In the genomic region with DNA sequence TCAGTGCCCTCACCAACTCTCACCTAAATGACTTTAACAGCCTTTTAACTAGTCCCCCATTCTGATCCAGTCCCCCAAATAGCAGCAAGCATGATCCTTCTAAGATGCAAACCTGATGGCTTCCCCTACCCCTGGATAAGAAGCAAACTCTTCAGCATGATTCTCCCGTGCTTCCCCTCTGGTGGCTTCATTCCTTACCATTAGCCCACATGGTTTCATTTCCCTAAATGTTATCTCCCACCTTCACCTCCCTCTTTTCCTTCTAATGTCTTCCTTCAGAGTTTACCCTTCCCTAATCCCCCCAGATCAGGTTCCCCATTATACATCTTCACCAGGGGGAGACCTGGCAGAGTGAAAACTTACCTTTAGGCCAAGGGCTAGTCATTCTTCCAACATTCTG, we compare ENCODE assay signal across 32 cellular contexts. TPM values are rescaled to one million over a fixed set of nuclear protein-coding genes. Genes with fewer than 3 reads are reported as not detected.
DNase-seq lines count a peak whose midpoint lies in the region; ATAC-seq, FAIRE-seq and TF ChIP-seq lines count a peak whose summit lies in the region.
"Had no signal": no experiment of that assay in that cellular context is flagged by ENCODE, and none has a peak within 500 bp of the region (broad histone marks: within the 10 kb centered on the region; RNA-seq: fewer than 3 reads in every experiment).

No MANE protein-coding gene starts in this region.

- no peak overlapping the region for H2AK5ac ChIP-seq in H1 (ENCODE audit: low read depth, low read length)

- TF ChIP-seq POLR2A in H1 (IDR thresholded peaks at IDR 0.05; ENCODE audit: control extremely low read depth in 1 of 2, low read depth in 2 of 2, low read length in 2 of 2), result no peak

- no peak overlapping the region for H3K4me3 Mint-ChIP-seq in stimulated activated memory B cell treated with anti-CD40 and anti-IgM and Interleukin-4, amounts not matched to agents 10 μg/mL and 1 μg/mL and 100 μg/mL, for 72 hours
- H3K4me3 Mint-ChIP-seq in T-cell, result no peak overlapping the region
- H3K4me3 Mint-ChIP-seq: H9 had no signal

- no peak overlapping the region for H4K5ac ChIP-seq in H1 (ENCODE audit: insufficient read length, low read depth, low read length)

- no peak overlapping the region for H3K9ac ChIP-seq in H1 (replicated peaks in 1 of 4; ENCODE audit: extremely low read depth in 1 of 4, low read depth in 3 of 4, low read length in 3 of 4)

- TF ChIP-seq CTCF in H1 (IDR thresholded peaks at IDR 0.05; ENCODE audit: control extremely low read depth in 1 of 3, insufficient read depth in 1 of 3, low read depth in 1 of 3, low read length in 3 of 3), result no peak

- peak overlapping the region; percentile 9 to 53 for H3K27ac Mint-ChIP-seq in activated naive CD4-positive, alpha-beta T cell treated with anti-CD3 and anti-CD28 coated beads, Interleukin-2, amount 50 U/mL, for 72 hours
- H3K27ac Mint-ChIP-seq in stimulated activated memory B cell treated with anti-CD40 and anti-IgM and Interleukin-4, amounts not matched to agents 10 μg/mL and 1 μg/mL and 100 μg/mL, for 72 hours, result peak overlapping the region; percentile 24
- H3K27ac Mint-ChIP-seq in T-cell, result no peak overlapping the region

- no peak overlapping the region for H3K14ac ChIP-seq in H1 (ENCODE audit: insufficient read length)

- H3K9me3 Mint-ChIP-seq in activated naive CD4-positive, alpha-beta T cell treated with anti-CD3 and anti-CD28 coated beads, Interleukin-2, amount 50 U/mL, for 72 hours, result no peaks in the 10 kb centered on the region
- H3K9me3 Mint-ChIP-seq in stimulated activated memory B cell treated with anti-CD40 and anti-IgM and Interleukin-4, amounts not matched to agents 10 μg/mL and 1 μg/mL and 100 μg/mL, for 72 hours, result no peaks in the 10 kb centered on the region
- H3K9me3 Mint-ChIP-seq in T-cell, result no peaks in the 10 kb centered on the region
- H3K9me3 Mint-ChIP-seq: H9 had no signal

- no peaks in the 10 kb centered on the region for H3K9me3 ChIP-seq in H1 (ENCODE audit: insufficient read depth in 2 of 2, low read depth in 1 of 2, low read length in 1 of 2)
- H3K9me3 ChIP-seq in MG63, result no peaks in the 10 kb centered on the region
- H3K9me3 ChIP-seq: BE2C, body of pancreas, heart left ventricle, uterus had no signal

- POLR2A ChIA-PET in H1 (lab: Charles Lee; ENCODE audit: partially characterized antibody) (interaction anchor here (0.9 to 26.6 kb wide), 4 partner anchors 9 to 50 kb away, joined by 4 to 388 read pairs (median 32); a partner anchor contains a TSS), T-cell (lab: Charles Lee) (no interaction called here)

- no peak for FAIRE-seq in H1 (lab: Jason Lieb, UNC)
- FAIRE-seq: GM12892, HTR-8/SVneo, TTC549 had no signal

- no peak for DNase-seq in activated naive CD4-positive, alpha-beta T cell treated with anti-CD3 and anti-CD28 coated beads, Interleukin-2, amount 50 U/mL, for 72 hours (ENCODE audit: low spot score in 2 of 2)
- DNase-seq in activated naive CD4-positive, alpha-beta T cell treated with Interleukin-2 at 50 U/mL for 16 hours, result no peak
- peak; percentile 24 for DNase-seq in NOMO-1 treated with DMSO at 0.1 percent for 48 hours (lab: John Stamatoyannopoulos, UW; ENCODE audit: unreplicated experiment)
- DNase-seq in H1 (ENCODE audit: low read depth in 1 of 2, low spot score in 2 of 2), result no peak
- no peak for DNase-seq in MG63
- DNase-seq in T-cell, result no peak
- no peak for DNase-seq in ureter (ENCODE audit: low spot score)
- DNase-seq: activated T-cell treated with anti-CD3 and anti-CD28 coated beads, Interleukin-2, amount 50 U/mL, for 48 hours; BE2C; body of pancreas; cerebellar nuclear complex; H9; heart left ventricle; kidney glomerular epithelial cell; NCI-H1105; NCI-H2081; NCI-H226; NCI-H774; PC-3; SW 1271; uterus had no signal

- peaks cover 8 to 10% of the 10 kb centered on the region in 2 donors for H3K36me3 Mint-ChIP-seq in activated naive CD4-positive, alpha-beta T cell treated with anti-CD3 and anti-CD28 coated beads, Interleukin-2, amount 50 U/mL, for 72 hours
- H3K36me3 Mint-ChIP-seq in stimulated activated memory B cell treated with anti-CD40 and anti-IgM and Interleukin-4, amounts not matched to agents 10 μg/mL and 1 μg/mL and 100 μg/mL, for 72 hours, result no peaks in the 10 kb centered on the region
- no peaks in the 10 kb centered on the region for H3K36me3 Mint-ChIP-seq in T-cell

- H3K36me3 ChIP-seq in H1 (ENCODE audit: control insufficient read depth in 2 of 4, insufficient read depth in 4 of 4, low read length in 3 of 4) (no peaks in the 10 kb centered on the region), MG63 (no peaks in the 10 kb centered on the region; the same call in 1 of the 2 replicates)
- H3K36me3 ChIP-seq: BE2C, heart left ventricle, uterus had no signal

- H2BK12ac ChIP-seq in H1 (ENCODE audit: low read depth, low read length), result no peak overlapping the region

- no peak overlapping the region for H2BK120ac ChIP-seq in H1 (replicated peaks; ENCODE audit: low read depth, low read length)

- no peak overlapping the region for H2BK15ac ChIP-seq in H1 (ENCODE audit: low read length)

- WGBS in H1 (ENCODE audit: extremely low coverage in 1 of 2, insufficient coverage in 1 of 2, insufficient read length in 1 of 2, insufficient replicate concordance in 2 of 2, low coverage in 1 of 2, low lambda C conversion rate in 2 of 2, missing lambda C conversion rate in 1 of 2), 2 experiments, result 89% methylated on average over 1 of the region's 1 CpG; no CpG with 5 or more reads in 1 of the 2 experiments

- CTCF ChIA-PET in H1 (lab: Charles Lee; ENCODE audit: partially characterized antibody) (interaction anchor here (0.6 to 2.3 kb wide), 6 partner anchors 7 to 902 kb away, joined by 3 to 11 read pairs (median 4); no protein-coding TSS in a partner anchor), T-cell (lab: Charles Lee) (interaction anchor here (0.6 to 0.7 kb wide), 3 partner anchors 259 to 859 kb away, joined by 3 to 4 read pairs (median 4); no protein-coding TSS in a partner anchor)

- H3K56ac ChIP-seq in H1 (replicated peaks; ENCODE audit: insufficient read length, low read depth, low read length), result no peak overlapping the region

- H3K23me2 ChIP-seq in H1 (ENCODE audit: low read depth, low read length), result peaks cover 6% of the 10 kb centered on the region

- H4K8ac ChIP-seq in H1 (ENCODE audit: extremely low read depth, insufficient read depth, low read length), result no peak overlapping the region

- H3K4me1 ChIP-seq in H1 (replicated peaks in 1 of 4; ENCODE audit: control insufficient read depth in 3 of 4, insufficient read depth in 4 of 4, low read length in 3 of 4), result peaks cover 3 to 12% (median 10%) of the 10 kb centered on the region in 4 experiments; a peak in 6 of 7 replicates
- H3K4me1 ChIP-seq: BE2C had no signal

- H4K91ac ChIP-seq in H1 (replicated peaks; ENCODE audit: insufficient read length, low read length), result no peak overlapping the region

- TF ChIP-seq EP300 in H1 (IDR thresholded peaks at IDR 0.05; ENCODE audit: borderline replicate concordance in 1 of 2, low read depth in 2 of 2, low read length in 2 of 2), result no peak

- ATAC-seq in activated naive CD4-positive, alpha-beta T cell treated with anti-CD3 and anti-CD28 coated beads, Interleukin-2, amount 50 U/mL, for 72 hours, result no peak
- ATAC-seq in stimulated activated memory B cell treated with anti-CD40 and anti-IgM and Interleukin-4, amounts not matched to agents 10 μg/mL and 1 μg/mL and 100 μg/mL, for 72 hours, result no peak
- no peak for ATAC-seq in T-cell (replicated peaks in 1 of 4)
- ATAC-seq: body of pancreas, heart left ventricle, PC-3, Right ventricle myocardium inferior had no signal

- H3K18ac ChIP-seq in H1 (ENCODE audit: extremely low read depth, low read length), result no peak overlapping the region

- H3K23ac ChIP-seq in H1 (ENCODE audit: insufficient read length), result no peak overlapping the region

- no peaks in the 10 kb centered on the region for H3K27me3 Mint-ChIP-seq in stimulated activated memory B cell treated with anti-CD40 and anti-IgM and Interleukin-4, amounts not matched to agents 10 μg/mL and 1 μg/mL and 100 μg/mL, for 72 hours
- H3K27me3 Mint-ChIP-seq in T-cell, result peaks cover 0 to 1% of the 10 kb centered on the region in 2 donors

- H3K4me3 ChIP-seq in H1 (ENCODE audit: extremely low read depth in 1 of 4, insufficient read depth in 2 of 4, low read depth in 3 of 4, low read length in 4 of 4), result no peak overlapping the region
- H3K4me3 ChIP-seq in MG63, result no peak overlapping the region
- H3K4me3 ChIP-seq: body of pancreas, heart left ventricle, smooth muscle cell, uterus had no signal

- H4K20me1 ChIP-seq in H1 (replicated peaks in 1 of 2; ENCODE audit: control insufficient read depth in 1 of 2, insufficient read depth in 2 of 2, low read length in 2 of 2), result peaks cover 0 to 9% of the 10 kb centered on the region in 2 experiments

- peak overlapping the region; percentile 53 for H3K4ac ChIP-seq in H1 (replicated peaks; ENCODE audit: insufficient read length, low read depth, low read length)

- no peak overlapping the region for H3K4me2 ChIP-seq in H1 (ENCODE audit: insufficient read depth in 1 of 2, low read depth in 2 of 2, low read length in 2 of 2)
- H3K4me2 ChIP-seq: smooth muscle cell had no signal

- H3K27me3 ChIP-seq in H1 (replicated peaks in 1 of 4; ENCODE audit: control insufficient read depth in 3 of 4, extremely low read depth in 1 of 4, insufficient read depth in 3 of 4, low read length in 3 of 4), result no peaks in the 10 kb centered on the region; a peak in 1 of 7 replicates
- H3K27me3 ChIP-seq in MG63, result 0 out of 2 replicates have a peak, but pooled peaks cover 3% of the 10 kb centered on the region
- H3K27me3 ChIP-seq: BE2C, body of pancreas, heart left ventricle, uterus had no signal

- no peak overlapping the region for H2BK5ac ChIP-seq in H1 (ENCODE audit: low read depth, low read length)

- no peak for TF ChIP-seq RAD21 in H1 (IDR thresholded peaks at IDR 0.05 in 1 of 2, conservative IDR thresholded peaks at IDR 0.05 in 1 of 2; ENCODE audit: low read depth in 2 of 2, low read length in 2 of 2)

- H3K79me1 ChIP-seq in H1 (ENCODE audit: low read depth, low read length), result peaks cover 4% of the 10 kb centered on the region; the same call in 1 of the 2 replicates

- H2BK20ac ChIP-seq in H1 (ENCODE audit: low read length), result no peak overlapping the region

- H3K79me2 ChIP-seq in H1 (ENCODE audit: control insufficient read depth in 1 of 2, insufficient read depth in 2 of 2, low read length in 2 of 2), result peaks cover 5 to 9% of the 10 kb centered on the region in 2 experiments

- H3K27ac ChIP-seq in H1 (ENCODE audit: low read depth, low read length), result no peak overlapping the region
- H3K27ac ChIP-seq: body of pancreas, epithelial cell of prostate, heart left ventricle, uterus had no signal

- no peak overlapping the region for H2AFZ ChIP-seq in H1 (ENCODE audit: low read length)

- peaks cover 57% of the 10 kb centered on the region for H3K4me1 Mint-ChIP-seq in stimulated activated memory B cell treated with anti-CD40 and anti-IgM and Interleukin-4, amounts not matched to agents 10 μg/mL and 1 μg/mL and 100 μg/mL, for 72 hours
- peaks cover 18 to 24% (median 24%) of the 10 kb centered on the region in 3 donors for H3K4me1 Mint-ChIP-seq in T-cell

RNA-seq across cellular contexts. Expression of a gene that starts 4.0 kb away (rescaled TPM):
- total RNA-seq in activated naive CD4-positive, alpha-beta T cell treated with anti-CD3 and anti-CD28 coated beads, Interleukin-2, amount 50 U/mL, for 72 hours, result 100 to 1,000 TPM in 1 of 2 donors, 10 to 100 TPM in 1; 75.5 to 107 TPM
- 94.2 and 95.5 TPM in 2 replicates for total RNA-seq in H1 (2021; fragmentation: NEBNext Ultra II Directional; extraction: Animal tissue kit (Norgen Biotek cat#: 25700))
- 98.4 and 148 TPM in 2 replicates for polyA plus RNA-seq in H1 (2011; rRNA removed)
- polyA plus RNA-seq in H1 (2011; cell fraction: cytosol; rRNA removed), result 114 TPM
- polyA plus RNA-seq in H1 (2011; cell fraction: nucleus; rRNA removed), result 38.7 TPM
- polyA plus RNA-seq in H1 (2012, experiment 1 of 2), result 75.0 to 122 TPM (median 90.1 TPM) in 4 replicates
- polyA plus RNA-seq in H1 (2012, experiment 2 of 2), result 222 TPM
- 120 TPM for polyA plus RNA-seq in H1 (2013, experiment 1 of 2)
- polyA plus RNA-seq in H1 (2013, experiment 2 of 2), result 134 TPM
- polyA minus RNA-seq in H1 (2011; rRNA and poly(A)+ RNA removed), result 33.6 and 51.7 TPM in 2 replicates
- polyA minus RNA-seq in H1 (2011; cell fraction: cytosol; rRNA and poly(A)+ RNA removed), result 50.3 TPM
- polyA minus RNA-seq in H1 (2011; cell fraction: nucleus; rRNA and poly(A)+ RNA removed), result 18.1 TPM
- 259 and 278 TPM in 2 replicates for total RNA-seq in MG63 (2014; rRNA removed; shearing (Covaris generic); ENCODE audit: low replicate concordance)
- total RNA-seq in T-cell (10 to 100 TPM; 53.6 to 72.2 (median 59.9) TPM), ureter (83.6 TPM)

RNA-seq across cellular contexts. Expression of a gene that starts 28.1 kb away (rescaled TPM):
- total RNA-seq in activated naive CD4-positive, alpha-beta T cell treated with anti-CD3 and anti-CD28 coated beads, Interleukin-2, amount 50 U/mL, for 72 hours, result 10 to 100 TPM; 33.7 to 52.6 TPM
- total RNA-seq in H1 (2021; fragmentation: NEBNext Ultra II Directional; extraction: Animal tissue kit (Norgen Biotek cat#: 25700)), result 76.7 and 77.7 TPM in 2 replicates
- polyA plus RNA-seq in H1 (2011; rRNA removed), result 49.7 and 74.5 TPM in 2 replicates
- 47.5 TPM for polyA plus RNA-seq in H1 (2011; cell fraction: cytosol; rRNA removed)
- polyA plus RNA-seq in H1 (2011; cell fraction: nucleus; rRNA removed), result 57.4 TPM
- 32.6 to 40.3 TPM (median 35.4 TPM) in 4 replicates for polyA plus RNA-seq in H1 (2012, experiment 1 of 2)
- 37.6 TPM for polyA plus RNA-seq in H1 (2012, experiment 2 of 2)
- polyA plus RNA-seq in H1 (2013, experiment 1 of 2), result 52.6 TPM
- 60.1 TPM for polyA plus RNA-seq in H1 (2013, experiment 2 of 2)
- polyA minus RNA-seq in H1 (2011; rRNA and poly(A)+ RNA removed), result 42.7 and 55.0 TPM in 2 replicates
- 37.8 TPM for polyA minus RNA-seq in H1 (2011; cell fraction: cytosol; rRNA and poly(A)+ RNA removed)
- 20.0 TPM for polyA minus RNA-seq in H1 (2011; cell fraction: nucleus; rRNA and poly(A)+ RNA removed)
- total RNA-seq in MG63 (2014; rRNA removed; shearing (Covaris generic); ENCODE audit: low replicate concordance), result 16.3 and 18.5 TPM in 2 replicates
- total RNA-seq in T-cell, result 10 to 100 TPM; 31.2 to 39.7 (median 35.6) TPM
- 18.8 TPM for total RNA-seq in ureter

RNA-seq across cellular contexts. Expression of a gene that starts 44.5 kb away (rescaled TPM):
- 10 to 100 TPM; 33.7 to 66.8 TPM for total RNA-seq in activated naive CD4-positive, alpha-beta T cell treated with anti-CD3 and anti-CD28 coated beads, Interleukin-2, amount 50 U/mL, for 72 hours
- 0.19 TPM in 1 of 2 replicates, not detected in the other for total RNA-seq in H1 (2021; fragmentation: NEBNext Ultra II Directional; extraction: Animal tissue kit (Norgen Biotek cat#: 25700))
- 0.17 and 0.18 TPM in 2 replicates for polyA plus RNA-seq in H1 (2011; rRNA removed)
- 0.25 TPM for polyA plus RNA-seq in H1 (2011; cell fraction: cytosol; rRNA removed)
- polyA plus RNA-seq in H1 (2011; cell fraction: nucleus; rRNA removed), result 0.37 TPM
- 0.13 to 0.21 TPM (median 0.17 TPM) in 4 replicates for polyA plus RNA-seq in H1 (2012, experiment 1 of 2)
- 0.10 TPM for polyA plus RNA-seq in H1 (2012, experiment 2 of 2)
- 0.08 TPM for polyA plus RNA-seq in H1 (2013, experiment 1 of 2)
- polyA plus RNA-seq in H1 (2013, experiment 2 of 2), result 0.02 TPM
- polyA minus RNA-seq in H1 (2011; rRNA and poly(A)+ RNA removed), result 0.17 and 0.19 TPM in 2 replicates
- not detected for polyA minus RNA-seq in H1 (2011; cell fraction: cytosol; rRNA and poly(A)+ RNA removed)
- polyA minus RNA-seq in H1 (2011; cell fraction: nucleus; rRNA and poly(A)+ RNA removed), result not detected
- not detected in 2 replicates for total RNA-seq in MG63 (2014; rRNA removed; shearing (Covaris generic); ENCODE audit: low replicate concordance)
- total RNA-seq in T-cell, result 10 to 100 TPM; 26.2 to 46.0 (median 28.8) TPM
- total RNA-seq in ureter, result 1.5 TPM
- total RNA-seq: A673, Daoy, lung microvascular endothelial cell, pulmonary artery endothelial cell, smooth muscle cell had no signal
- polyA plus RNA-seq: smooth muscle cell had no signal

Comparison
In these comparisons a context has a peak if more than half of its experiments do, and no peak if none do; other contexts are left out.
1. H3K27ac Mint-ChIP-seq: peak in activated naive CD4-positive, alpha-beta T cell treated with anti-CD3 and anti-CD28 coated beads, Interleukin-2, amount 50 U/mL, for 72 hours (2 of 2) and stimulated activated memory B cell treated with anti-CD40 and anti-IgM and Interleukin-4, amounts not matched to agents 10 μg/mL and 1 μg/mL and 100 μg/mL, for 72 hours (single experiment); none in T-cell (0 of 2).
2. RNA of a gene that starts 44.5 kb away (total RNA-seq): 33.7 to 66.8 TPM in activated naive CD4-positive, alpha-beta T cell treated with anti-CD3 and anti-CD28 coated beads, Interleukin-2, amount 50 U/mL, for 72 hours and 26.2 to 46.0 TPM in T-cell; 1.5 TPM in ureter (single experiment), 0.19 TPM in H1 and not detected in MG63; every median in the first group is over 10 times any median in the second.